8 cellular contexts compared by ENCODE assay signal in genomic region chr3:11720220-11721113, GRCh38.
DNase-seq lines count a peak whose midpoint lies in the region; ATAC-seq and TF ChIP-seq lines count a peak whose summit lies in the region.

No MANE protein-coding gene starts in this region.

- H3K4me3 Mint-ChIP-seq in CD4-positive, CD25-positive, alpha-beta regulatory T cell, result peak overlapping the region; percentile 88 to 93 (median 92)

- H3K4me1 ChIP-seq in CD4-positive, CD25-positive, alpha-beta regulatory T cell (ENCODE audit: control insufficient read depth, insufficient read depth, low read length, poor library complexity, severe bottlenecking), result peaks cover 21% of the 10 kb centered on the region
- peaks cover 0 to 32% (median 25%) of the 10 kb centered on the region in 9 donors for H3K4me1 ChIP-seq in heart right ventricle
- H3K4me1 ChIP-seq in vagina, result peaks cover 35% of the 10 kb centered on the region

- peaks cover 12 to 30% (median 21%) of the 10 kb centered on the region in 4 donors for H3K4me1 Mint-ChIP-seq in CD4-positive, CD25-positive, alpha-beta regulatory T cell

- peak overlapping the region; percentile 51 for H3K4me3 ChIP-seq in CD4-positive, CD25-positive, alpha-beta regulatory T cell (ENCODE audit: low read depth, low read length)
- peak overlapping the region; percentile 78 to 93 (median 88) for H3K4me3 ChIP-seq in heart right ventricle
- H3K4me3 ChIP-seq in vagina, result peak overlapping the region; percentile 67 to 92

- no peaks in the 10 kb centered on the region for H3K36me3 ChIP-seq in CD4-positive, CD25-positive, alpha-beta regulatory T cell (ENCODE audit: control insufficient read depth, insufficient read depth, low read length)
- H3K36me3 ChIP-seq in heart right ventricle, result no peaks in the 10 kb centered on the region
- no peaks in the 10 kb centered on the region for H3K36me3 ChIP-seq in vagina

- WGBS in heart right ventricle, 2 donors, result 1 to 2% methylated on average over 57 to 71 of the region's 71 CpGs

- DNase-seq in CD4-positive, CD25-positive, alpha-beta regulatory T cell, result peak; percentile 21 to 67 (median 58)
- DNase-seq in LHCN-M2 (ENCODE audit: low read depth), result peak; percentile 38
- DNase-seq in SW480 (ENCODE audit: low spot score), result peak; percentile 88
- DNase-seq in heart right ventricle, result peak; percentile 63 to 65
- peak; percentile 50 for DNase-seq in pons (ENCODE audit: low spot score)
- no peak for DNase-seq in vagina (ENCODE audit: extremely low spot score in 2 of 2)

- no peak for TF ChIP-seq POLR2A in vagina (IDR thresholded peaks at IDR 0.05)

- no peaks in the 10 kb centered on the region for H3K36me3 Mint-ChIP-seq in CD4-positive, CD25-positive, alpha-beta regulatory T cell

- H3K27ac Mint-ChIP-seq in CD4-positive, CD25-positive, alpha-beta regulatory T cell, result peak overlapping the region; percentile 26 to 88 (median 87)

- TF ChIP-seq CTCF in heart right ventricle (IDR thresholded peaks at IDR 0.05) (peak in 2 of 9 donors; percentile 15 to 19), vagina (IDR thresholded peaks at IDR 0.05) (no peak)

- intact Hi-C loops in heart right ventricle (cut with DNase I), result no loop called here
- intact Hi-C loops in vagina (cut with DNase I), result no loop called here

- peaks cover 40% of the 10 kb centered on the region for H3K27me3 Mint-ChIP-seq in CD4-positive, CD25-positive, alpha-beta regulatory T cell

- no peak overlapping the region for H3K27ac ChIP-seq in CD4-positive, CD25-positive, alpha-beta regulatory T cell (ENCODE audit: insufficient read depth, low read length, poor library complexity, severe bottlenecking)
- H3K27ac ChIP-seq in angular gyrus (ENCODE audit: low read depth, low read length) (peak overlapping the region; percentile 3), heart right ventricle (peak overlapping the region; percentile 46 to 98 (median 93)), vagina (peak overlapping the region; percentile 96)

- no peaks in the 10 kb centered on the region for H3K9me3 ChIP-seq in CD4-positive, CD25-positive, alpha-beta regulatory T cell (ENCODE audit: control insufficient read depth in 2 of 2, low read length in 2 of 2)
- H3K9me3 ChIP-seq in heart right ventricle (no peaks in the 10 kb centered on the region), vagina (no peaks in the 10 kb centered on the region)

- peaks cover 0 to 3% (median 0%) of the 10 kb centered on the region in 7 donors for H3K9me3 Mint-ChIP-seq in CD4-positive, CD25-positive, alpha-beta regulatory T cell

- peak; percentile 41 to 50 for ATAC-seq in CD4-positive, CD25-positive, alpha-beta regulatory T cell (ENCODE audit: low read depth in 2 of 2)
- ATAC-seq in GM21360 (IDR thresholded peaks at IDR 0.05; ENCODE audit: unreplicated experiment) (peak; percentile 42), heart right ventricle (peak; percentile 67 to 78 (median 75))

- H3K27me3 ChIP-seq in CD4-positive, CD25-positive, alpha-beta regulatory T cell (ENCODE audit: control insufficient read depth, insufficient read depth, low read length), result no peaks in the 10 kb centered on the region
- peaks cover 0 to 13% (median 0%) of the 10 kb centered on the region in 7 donors for H3K27me3 ChIP-seq in heart right ventricle
- no peaks in the 10 kb centered on the region for H3K27me3 ChIP-seq in vagina

Comparison
In these comparisons a context has a peak if more than half of its experiments do, and no peak if none do; other contexts are left out.
1. DNase-seq: peak in CD4-positive, CD25-positive, alpha-beta regulatory T cell (3 of 3), LHCN-M2 (single experiment), SW480 (single experiment), heart right ventricle (2 of 2) and pons (single experiment); none in vagina (0 of 2).
2. Peak in every context shown above with its lines, with median percentiles within 50 percentile points of each other: ATAC-seq and H3K4me3 ChIP-seq.